In the genomic region with DNA sequence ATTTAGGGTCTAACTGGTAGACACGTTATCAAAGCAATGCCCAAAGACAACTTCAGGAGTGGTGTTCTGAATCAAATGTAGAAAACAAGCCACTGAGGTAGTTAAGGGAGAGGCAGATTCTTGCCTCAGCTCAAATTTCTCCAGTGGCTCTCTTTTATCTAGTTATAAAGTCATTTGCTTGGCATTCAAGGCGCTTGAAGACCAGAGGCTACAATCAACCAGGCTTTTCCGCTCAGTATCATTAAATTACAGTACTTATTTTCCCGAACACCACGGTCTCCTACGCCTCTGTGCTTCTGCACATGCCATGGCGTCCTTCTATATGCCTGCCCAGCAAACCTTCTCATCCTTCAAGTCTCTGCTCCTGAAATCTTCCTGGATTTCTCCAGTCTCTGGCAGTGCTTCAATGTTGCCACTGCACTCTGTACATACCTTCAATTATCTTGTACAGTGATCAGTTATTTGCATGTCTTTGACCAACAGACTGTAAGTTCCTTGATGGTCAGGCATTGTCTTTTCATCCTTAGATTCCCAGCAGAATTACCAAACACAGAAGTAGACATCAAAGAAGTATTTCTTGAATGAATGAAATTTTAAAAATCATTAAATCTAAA, we compare ENCODE assay signal across 9 cellular contexts. TPM values are rescaled to one million over a fixed set of nuclear protein-coding genes. Genes with fewer than 3 reads are reported as not detected.
DNase-seq lines count a peak whose midpoint lies in the region; ATAC-seq and TF ChIP-seq lines count a peak whose summit lies in the region.
"Had no signal": no experiment of that assay in that cellular context is flagged by ENCODE, and none has a peak within 500 bp of the region (broad histone marks: within the 10 kb centered on the region; RNA-seq: fewer than 3 reads in every experiment).

No MANE protein-coding gene starts in this region.

- H4K20me1 ChIP-seq in Karpas-422 (ENCODE audit: insufficient read depth, low read depth, low read length), result no peaks in the 10 kb centered on the region
- H4K20me1 ChIP-seq in neural progenitor cell (ENCODE audit: low read depth), result no peaks in the 10 kb centered on the region

- H3K4me1 Mint-ChIP-seq in CD8-positive, alpha-beta T cell (ENCODE audit: low read depth), result peaks cover 28% of the 10 kb centered on the region
- H3K4me1 Mint-ChIP-seq in effector memory CD8-positive, alpha-beta T cell (ENCODE audit: low read depth in 2 of 2), result peaks cover 13 to 14% of the 10 kb centered on the region in 2 donors
- H3K4me1 Mint-ChIP-seq in neural progenitor cell, result peaks cover 30% of the 10 kb centered on the region

- peak overlapping the region; percentile 94 for H3K27ac ChIP-seq in CD8-positive, alpha-beta T cell (ENCODE audit: low read depth, low read length)
- H3K27ac ChIP-seq in Karpas-422 (ENCODE audit: low read length) (peak overlapping the region; percentile 69), neural progenitor cell (no peak overlapping the region)

- peak overlapping the region; percentile 98 for H3K4me3 Mint-ChIP-seq in CD8-positive, alpha-beta T cell
- peak overlapping the region; percentile 95 for H3K4me3 Mint-ChIP-seq in effector memory CD8-positive, alpha-beta T cell
- H3K4me3 Mint-ChIP-seq in neural progenitor cell, result peak overlapping the region; percentile 97

- H3K9me2 ChIP-seq in Karpas-422 (replicated peaks; ENCODE audit: insufficient read depth, low read length), result no peaks in the 10 kb centered on the region

- H2AFZ ChIP-seq in Karpas-422 (ENCODE audit: low read length), result peak overlapping the region; percentile 93
- peak overlapping the region; percentile 99 for H2AFZ ChIP-seq in neural progenitor cell (replicated peaks)

- H3K9me3 Mint-ChIP-seq in CD8-positive, alpha-beta T cell, result no peaks in the 10 kb centered on the region
- no peaks in the 10 kb centered on the region for H3K9me3 Mint-ChIP-seq in effector memory CD8-positive, alpha-beta T cell
- H3K9me3 Mint-ChIP-seq in neural progenitor cell, result no peaks in the 10 kb centered on the region

- TF ChIP-seq CTCF in CD8-positive, alpha-beta T cell (IDR thresholded peaks at IDR 0.05), result no peak
- TF ChIP-seq CTCF in neural progenitor cell (IDR thresholded peaks at IDR 0.05), result no peak

- CTCF ChIA-PET in CD8-positive, alpha-beta T cell (lab: Charles Lee), result no interaction called here

- no peaks in the 10 kb centered on the region for H3K27me3 ChIP-seq in CD8-positive, alpha-beta T cell (ENCODE audit: insufficient read depth, low read length)
- no peaks in the 10 kb centered on the region for H3K27me3 ChIP-seq in Karpas-422 (ENCODE audit: low read length)
- H3K27me3 ChIP-seq in neural progenitor cell, result peaks cover 11% of the 10 kb centered on the region

- POLR2A ChIA-PET in CD8-positive, alpha-beta T cell (lab: Charles Lee), result interaction anchor here (0.7 to 1.1 kb wide), 2 partner anchors 14 to 96 kb away, joined by 3 read pairs; no protein-coding TSS in a partner anchor

- H3K79me2 ChIP-seq in Karpas-422 (ENCODE audit: low read length), result peaks cover 59% of the 10 kb centered on the region
- H3K79me2 ChIP-seq in neural progenitor cell (ENCODE audit: low read depth), result no peaks in the 10 kb centered on the region

- H3K4me2 ChIP-seq in Karpas-422 (ENCODE audit: low read depth, low read length, poor library complexity, severe bottlenecking) (peak overlapping the region; percentile 82), neural progenitor cell (peak overlapping the region; percentile 86)

- H3K27ac Mint-ChIP-seq in CD8-positive, alpha-beta T cell, result peak overlapping the region; percentile 99
- peak overlapping the region; percentile 98 to 99 for H3K27ac Mint-ChIP-seq in effector memory CD8-positive, alpha-beta T cell
- no peak overlapping the region for H3K27ac Mint-ChIP-seq in neural progenitor cell

- H3K36me3 Mint-ChIP-seq in CD8-positive, alpha-beta T cell, result peaks cover 6% of the 10 kb centered on the region
- H3K36me3 Mint-ChIP-seq in effector memory CD8-positive, alpha-beta T cell (ENCODE audit: insufficient read depth), result peaks cover 7% of the 10 kb centered on the region
- H3K36me3 Mint-ChIP-seq in neural progenitor cell, result no peaks in the 10 kb centered on the region

- intact Hi-C loops in CD8-positive, alpha-beta T cell (cut with DNase I, micrococcal nuclease), result loop anchor here (1.0 to 10.0 kb wide), 5 partner anchors 29 to 274 kb away; a partner anchor contains a TSS
- intact Hi-C loops in posterior cingulate gyrus (cut with DNase I), result no loop called here

- H3K4me3 ChIP-seq in CD8-positive, alpha-beta T cell (ENCODE audit: low read depth, low read length), result no peak overlapping the region
- peak overlapping the region; percentile 73 for H3K4me3 ChIP-seq in Karpas-422 (ENCODE audit: low read length)
- peak overlapping the region; percentile 76 for H3K4me3 ChIP-seq in neural progenitor cell
- H3K4me3 ChIP-seq: mucosa of descending colon had no signal

- no peaks in the 10 kb centered on the region for H3K27me3 Mint-ChIP-seq in CD8-positive, alpha-beta T cell (ENCODE audit: low read depth)
- no peaks in the 10 kb centered on the region for H3K27me3 Mint-ChIP-seq in effector memory CD8-positive, alpha-beta T cell
- no peaks in the 10 kb centered on the region for H3K27me3 Mint-ChIP-seq in neural progenitor cell (ENCODE audit: insufficient read depth, low read depth)

- H3K4me1 ChIP-seq in CD8-positive, alpha-beta T cell (ENCODE audit: insufficient read depth, low read length), result peaks cover 9% of the 10 kb centered on the region
- H3K4me1 ChIP-seq in Karpas-422 (ENCODE audit: low read length), result peaks cover 17% of the 10 kb centered on the region
- peaks cover 12% of the 10 kb centered on the region for H3K4me1 ChIP-seq in neural progenitor cell

- DNase-seq in CD8-positive, alpha-beta T cell, result no peak
- DNase-seq in Karpas-422 (no peak), neural progenitor cell (ENCODE audit: low spot score) (no peak), posterior cingulate gyrus (no peak), SKM-1 (lab: John Stamatoyannopoulos, UW; ENCODE audit: unreplicated experiment) (no peak), NCI-H187 (lab: John Stamatoyannopoulos, UW) (no peak)
- DNase-seq in effector memory CD8-positive, alpha-beta T cell, result no peak

- H3F3A ChIP-seq in neural progenitor cell (ENCODE audit: low read depth), result peaks cover 17% of the 10 kb centered on the region

- no peaks in the 10 kb centered on the region for H3K9me3 ChIP-seq in CD8-positive, alpha-beta T cell (ENCODE audit: low read length)
- no peaks in the 10 kb centered on the region for H3K9me3 ChIP-seq in Karpas-422 (ENCODE audit: low read length)
- H3K9me3 ChIP-seq in neural progenitor cell (ENCODE audit: low read depth), result no peaks in the 10 kb centered on the region
- H3K9me3 ChIP-seq: mucosa of descending colon had no signal

- no peaks in the 10 kb centered on the region for H3K36me3 ChIP-seq in CD8-positive, alpha-beta T cell (ENCODE audit: insufficient read depth, low read length)
- H3K36me3 ChIP-seq in Karpas-422 (ENCODE audit: insufficient read depth, low read length) (no peaks in the 10 kb centered on the region), neural progenitor cell (no peaks in the 10 kb centered on the region)

- H3K9ac ChIP-seq in Karpas-422 (ENCODE audit: low read length) (peak overlapping the region; percentile 78), neural progenitor cell (no peak overlapping the region)

- no peak for ATAC-seq in CD8-positive, alpha-beta T cell
- ATAC-seq in effector memory CD8-positive, alpha-beta T cell (replicated peaks), result no peak
- no peak for ATAC-seq in GM21515 (IDR thresholded peaks at IDR 0.05; ENCODE audit: unreplicated experiment)

RNA-seq across cellular contexts. Expression of a gene that starts 1.4 kb away (rescaled TPM):
- 1 to 10 TPM; 7.1 to 7.8 TPM for total RNA-seq in CD8-positive, alpha-beta T cell
- total RNA-seq in Karpas-422 (2014; rRNA removed; shearing (Covaris generic); ENCODE audit: low replicate concordance), result 17.2 and 33.4 TPM in 2 replicates
- 19.3 and 27.3 TPM in 2 replicates for total RNA-seq in neural progenitor cell (ENCODE audit: low replicate concordance)

RNA-seq across cellular contexts. Expression of a gene that starts 29.4 kb away (rescaled TPM):
- total RNA-seq in CD8-positive, alpha-beta T cell, result under 1 TPM in 1 of 2 experiments, not detected in 1; 0.31 TPM
- 2.3 and 7.2 TPM in 2 replicates for total RNA-seq in Karpas-422 (2014; rRNA removed; shearing (Covaris generic); ENCODE audit: low replicate concordance)
- 1.8 and 11.4 TPM in 2 replicates for total RNA-seq in neural progenitor cell (ENCODE audit: low replicate concordance)
